30 cellular contexts compared by ENCODE assay signal in the genomic region with DNA sequence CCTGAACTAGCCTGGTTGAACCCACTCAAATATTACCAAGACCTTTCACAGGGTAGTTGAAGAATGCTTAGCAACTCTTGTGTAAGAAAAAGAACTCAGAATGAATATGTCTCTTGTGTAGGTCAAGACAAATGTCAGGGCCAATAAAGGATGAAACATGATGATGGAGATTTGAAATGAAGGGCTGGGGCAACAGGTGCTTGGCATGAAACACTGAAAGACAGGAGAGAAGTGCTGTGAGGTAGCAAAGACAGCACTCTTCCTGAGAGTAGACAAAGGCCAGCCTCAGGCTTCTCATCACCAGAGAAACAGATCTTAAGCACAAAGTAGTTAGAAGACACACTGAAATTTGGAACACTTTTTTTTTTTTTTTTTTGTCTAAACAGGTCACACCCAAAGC.
"Had no signal": no experiment of that assay in that cellular context is flagged by ENCODE, and none has a peak within 500 bp of the region (broad histone marks: within the 10 kb centered on the region; RNA-seq: fewer than 3 reads in every experiment).

No MANE protein-coding gene starts in this region.

- H3K27ac Mint-ChIP-seq: activated CD4-positive, alpha-beta memory T cell treated with anti-CD3 and anti-CD28 coated beads, Interleukin-2, amount 10 ng/mL, durations not matched to agents 7 days and 5 days; activated CD4-positive, alpha-beta T cell treated with anti-CD3 and anti-CD28 coated beads, Interleukin-2, amount 10 ng/mL, durations not matched to agents 7 days and 5 days; activated naive CD4-positive, alpha-beta T cell treated with anti-CD3 and anti-CD28 coated beads, Interleukin-2, amount 10 ng/mL, durations not matched to agents 7 days and 5 days; activated naive CD4-positive, alpha-beta T cell treated with anti-CD3 and anti-CD28 coated beads, Interleukin-2, amount 50 U/mL, for 72 hours; activated naive CD8-positive, alpha-beta T cell treated with anti-CD3 and anti-CD28 coated beads, Interleukin-2, amount 10 ng/mL, durations not matched to agents 7 days and 5 days; activated T-cell treated with anti-CD3 and anti-CD28 coated beads, Interleukin-2, amount 50 U/mL, for 24 hours; activated T-cell treated with anti-CD3 and anti-CD28 coated beads, Interleukin-2, amount 50 U/mL, for 72 hours; dendritic cell treated with granulocyte-macrophage colony-stimulating factor and Interleukin-4, amounts not matched to agents 40 ng/mL and 50 ng/mL, for 4 days; endodermal cell; T-helper 17 cell; T-helper 2 cell treated with Interferon-gamma antibody and Interleukin-4, amounts not matched to agents 5 μg/mL and 100 μg/mL, for 36 hours had no signal

- H3K36me3 Mint-ChIP-seq: activated naive CD4-positive, alpha-beta T cell treated with anti-CD3 and anti-CD28 coated beads, Interleukin-2, amount 10 ng/mL, durations not matched to agents 7 days and 5 days; activated naive CD4-positive, alpha-beta T cell treated with anti-CD3 and anti-CD28 coated beads, Interleukin-2, amount 50 U/mL, for 72 hours; activated naive CD8-positive, alpha-beta T cell treated with anti-CD3 and anti-CD28 coated beads, Interleukin-2, amount 10 ng/mL, durations not matched to agents 7 days and 5 days had no signal

- DNase-seq: activated CD4-positive, alpha-beta memory T cell treated with anti-CD3 and anti-CD28 coated beads, Interleukin-2, amount 10 ng/mL, durations not matched to agents 7 days and 5 days; activated CD4-positive, alpha-beta T cell treated with anti-CD3 and anti-CD28 coated beads for 1 hour; activated CD4-positive, alpha-beta T cell treated with anti-CD3 and anti-CD28 coated beads for 4 hours; activated CD4-positive, alpha-beta T cell treated with anti-CD3 and anti-CD28 coated beads, Interleukin-2, amount 10 ng/mL, durations not matched to agents 7 days and 5 days; activated CD4-positive, alpha-beta T cell treated with anti-CD3 and anti-CD28 coated beads, Interleukin-2, amount 50 U/mL, for 4 hours; activated CD8-positive, alpha-beta memory T cell treated with anti-CD3 and anti-CD28 coated beads, Interleukin-2, amount 50 U/mL, for 48 hours; activated gamma-delta T cell; activated naive CD4-positive, alpha-beta T cell; activated naive CD4-positive, alpha-beta T cell treated with anti-CD3 and anti-CD28 coated beads, Interleukin-2, amount 10 ng/mL, durations not matched to agents 7 days and 5 days; activated naive CD8-positive, alpha-beta T cell treated with anti-CD3 and anti-CD28 coated beads, Interleukin-2, amount 10 ng/mL, durations not matched to agents 7 days and 5 days; activated T-cell treated with anti-CD3 and anti-CD28 coated beads for 4 hours; activated T-cell treated with anti-CD3 and anti-CD28 coated beads, Interleukin-2, amount 50 U/mL, for 24 hours; activated T-cell treated with anti-CD3 and anti-CD28 coated beads, Interleukin-2, amount 50 U/mL, for 72 hours; brain microvascular endothelial cell; dorsolateral prefrontal cortex; effector memory CD4-positive, alpha-beta T cell; endodermal cell; foreskin fibroblast; heart right ventricle; T-helper 1 cell; T-helper 17 cell; T1000; WERI-Rb-1 had no signal

- H3K4me3 Mint-ChIP-seq: activated CD4-positive, alpha-beta memory T cell treated with anti-CD3 and anti-CD28 coated beads, Interleukin-2, amount 10 ng/mL, durations not matched to agents 7 days and 5 days; activated CD4-positive, alpha-beta T cell treated with anti-CD3 and anti-CD28 coated beads, Interleukin-2, amount 10 ng/mL, durations not matched to agents 7 days and 5 days; activated naive CD4-positive, alpha-beta T cell treated with anti-CD3 and anti-CD28 coated beads, Interleukin-2, amount 10 ng/mL, durations not matched to agents 7 days and 5 days; activated naive CD8-positive, alpha-beta T cell treated with anti-CD3 and anti-CD28 coated beads, Interleukin-2, amount 10 ng/mL, durations not matched to agents 7 days and 5 days; activated T-cell treated with anti-CD3 and anti-CD28 coated beads, Interleukin-2, amount 50 U/mL, for 24 hours; activated T-cell treated with anti-CD3 and anti-CD28 coated beads, Interleukin-2, amount 50 U/mL, for 72 hours; central memory CD8-positive, alpha-beta T cell; dendritic cell treated with granulocyte-macrophage colony-stimulating factor and Interleukin-4, amounts not matched to agents 40 ng/mL and 50 ng/mL, for 4 days; endodermal cell; T-helper 17 cell; T-helper 2 cell treated with Interferon-gamma antibody and Interleukin-4, amounts not matched to agents 5 μg/mL and 100 μg/mL, for 36 hours had no signal

- H3K4me1 Mint-ChIP-seq: activated CD4-positive, alpha-beta memory T cell treated with anti-CD3 and anti-CD28 coated beads, Interleukin-2, amount 10 ng/mL, durations not matched to agents 7 days and 5 days; activated CD4-positive, alpha-beta T cell treated with anti-CD3 and anti-CD28 coated beads, Interleukin-2, amount 10 ng/mL, durations not matched to agents 7 days and 5 days; activated naive CD4-positive, alpha-beta T cell treated with anti-CD3 and anti-CD28 coated beads, Interleukin-2, amount 10 ng/mL, durations not matched to agents 7 days and 5 days; activated naive CD8-positive, alpha-beta T cell treated with anti-CD3 and anti-CD28 coated beads, Interleukin-2, amount 10 ng/mL, durations not matched to agents 7 days and 5 days; central memory CD8-positive, alpha-beta T cell; endodermal cell; T-helper 17 cell had no signal

- H3K9me3 Mint-ChIP-seq: activated CD4-positive, alpha-beta T cell treated with anti-CD3 and anti-CD28 coated beads, Interleukin-2, amount 10 ng/mL, durations not matched to agents 7 days and 5 days; activated naive CD4-positive, alpha-beta T cell treated with anti-CD3 and anti-CD28 coated beads, Interleukin-2, amount 10 ng/mL, durations not matched to agents 7 days and 5 days; activated naive CD8-positive, alpha-beta T cell treated with anti-CD3 and anti-CD28 coated beads, Interleukin-2, amount 10 ng/mL, durations not matched to agents 7 days and 5 days; activated T-cell treated with anti-CD3 and anti-CD28 coated beads, Interleukin-2, amount 50 U/mL, for 72 hours; dendritic cell treated with granulocyte-macrophage colony-stimulating factor and Interleukin-4, amounts not matched to agents 40 ng/mL and 50 ng/mL, for 4 days; endodermal cell; T-helper 2 cell treated with Interferon-gamma antibody and Interleukin-4, amounts not matched to agents 5 μg/mL and 100 μg/mL, for 36 hours had no signal

- H3K27ac ChIP-seq: ascending aorta, brain microvascular endothelial cell, coronary artery, dorsolateral prefrontal cortex, heart right ventricle, WERI-Rb-1 had no signal

- H3K27me3 ChIP-seq: ascending aorta, brain microvascular endothelial cell, dorsolateral prefrontal cortex, heart right ventricle had no signal

- H3K27me3 Mint-ChIP-seq: activated CD4-positive, alpha-beta memory T cell treated with anti-CD3 and anti-CD28 coated beads, Interleukin-2, amount 10 ng/mL, durations not matched to agents 7 days and 5 days; activated CD4-positive, alpha-beta T cell treated with anti-CD3 and anti-CD28 coated beads, Interleukin-2, amount 10 ng/mL, durations not matched to agents 7 days and 5 days; activated naive CD4-positive, alpha-beta T cell treated with anti-CD3 and anti-CD28 coated beads, Interleukin-2, amount 10 ng/mL, durations not matched to agents 7 days and 5 days; activated naive CD8-positive, alpha-beta T cell treated with anti-CD3 and anti-CD28 coated beads, Interleukin-2, amount 10 ng/mL, durations not matched to agents 7 days and 5 days; activated T-cell treated with anti-CD3 and anti-CD28 coated beads, Interleukin-2, amount 50 U/mL, for 24 hours; central memory CD8-positive, alpha-beta T cell; dendritic cell treated with granulocyte-macrophage colony-stimulating factor and Interleukin-4, amounts not matched to agents 40 ng/mL and 50 ng/mL, for 4 days; T-helper 17 cell had no signal

- H3K4me3 ChIP-seq: ascending aorta, coronary artery, dorsolateral prefrontal cortex, heart right ventricle had no signal

- H3K4me1 ChIP-seq: ascending aorta, heart right ventricle had no signal

- H3K36me3 ChIP-seq: ascending aorta, brain microvascular endothelial cell, heart right ventricle, WERI-Rb-1 had no signal

- ATAC-seq: activated naive CD4-positive, alpha-beta T cell treated with anti-CD3 and anti-CD28 coated beads, Interleukin-2, amount 50 U/mL, for 72 hours; activated T-cell treated with anti-CD3 and anti-CD28 coated beads, Interleukin-2, amount 50 U/mL, for 72 hours; esophagus mucosa; heart right ventricle; T-helper 17 cell had no signal

- H3K9me3 ChIP-seq: ascending aorta, heart right ventricle had no signal
